ENCODE assay signal across 8 cellular contexts in the genomic region with DNA sequence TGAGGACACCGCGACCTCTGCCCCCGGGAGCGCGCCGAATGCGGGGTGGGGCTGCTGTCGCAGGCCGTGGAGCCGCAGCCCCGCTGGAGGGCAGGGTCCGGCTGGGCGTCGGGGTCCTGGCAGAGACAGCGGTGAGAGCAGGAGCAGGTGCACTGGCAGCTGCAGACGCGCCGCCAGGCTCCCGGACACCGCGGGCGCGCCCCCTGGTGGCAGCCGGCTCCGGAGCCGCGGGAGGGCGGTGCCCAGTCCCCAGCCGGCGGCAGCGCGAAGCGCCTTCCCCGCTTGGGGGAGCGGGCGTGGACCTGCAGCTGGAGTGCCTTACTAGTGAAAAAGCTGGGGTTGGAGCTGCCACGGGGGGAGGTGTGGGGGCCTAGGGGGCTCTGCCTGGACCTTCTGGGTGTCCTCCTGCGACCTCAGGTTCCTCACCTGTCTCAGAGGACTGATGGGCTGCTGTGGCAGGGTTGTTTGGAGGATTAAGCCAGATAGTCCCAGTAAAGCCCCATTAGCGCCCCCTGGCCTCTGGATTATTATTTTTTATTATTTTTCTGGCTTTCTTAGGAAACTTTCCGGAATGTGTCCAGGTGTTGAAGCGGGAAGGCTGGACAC.
DNase-seq lines count a peak whose midpoint lies in the region; ATAC-seq and TF ChIP-seq lines count a peak whose summit lies in the region.
"Not testable (repeated sequence)": the region's sequence is repeated elsewhere in the genome, so short reads cannot be mapped to it uniquely, and the experiment has no call there.

No MANE protein-coding gene starts in this region.

- intact Hi-C loops in IMR-90 (cut with micrococcal nuclease), result loop anchor here (1.0 to 5.0 kb wide), 4 partner anchors 128 to 650 kb away; partner anchors contain the start of gene MZT2A

- 2% methylated on average over 15 of the region's 41 CpGs; no CpG with 5 or more reads in 1 of the 2 experiments for WGBS in IMR-90 (ENCODE audit: extremely low coverage in 2 of 2, insufficient read length in 1 of 2), 2 experiments

- H4K20me1 ChIP-seq in IMR-90 (ENCODE audit: insufficient read depth, low read length); osteoblast (ENCODE audit: insufficient read depth, low read length): not testable (repeated sequence)

- not testable (repeated sequence) for H3K23ac ChIP-seq in IMR-90 (ENCODE audit: low read depth, low read length)

- not testable (repeated sequence) for H2AK9ac ChIP-seq in IMR-90 (replicated peaks; ENCODE audit: low read depth, low read length, poor library complexity)

- not testable (repeated sequence) for H3K56ac ChIP-seq in IMR-90 (ENCODE audit: extremely low read depth, insufficient read depth, low read length)

- H3K9me3 Mint-ChIP-seq in activated naive CD4-positive, alpha-beta T cell treated with anti-CD3 and anti-CD28 coated beads, Interleukin-2, amount 50 U/mL, for 72 hours, result not testable (repeated sequence)

- not testable (repeated sequence) for H2AFZ ChIP-seq in IMR-90 (replicated peaks; ENCODE audit: low read length, poor library complexity)
- H2AFZ ChIP-seq in osteoblast (ENCODE audit: low read length), result peak overlapping the region; percentile 72

- peak; percentile 57 for TF ChIP-seq RAD21 in IMR-90 (IDR thresholded peaks at IDR 0.05; ENCODE audit: low read length)

- H3K18ac ChIP-seq in IMR-90 (ENCODE audit: low read depth, low read length), result not testable (repeated sequence)

- ATAC-seq in GM21825 (IDR thresholded peaks at IDR 0.05; ENCODE audit: unreplicated experiment), result peak; percentile 93
- peak; percentile 95 for ATAC-seq in IMR-90 (ENCODE audit: low read depth)
- peak; percentile 90 to 97 for ATAC-seq in activated naive CD4-positive, alpha-beta T cell treated with anti-CD3 and anti-CD28 coated beads, Interleukin-2, amount 50 U/mL, for 72 hours

- in situ Hi-C loops in IMR-90 (cut with MboI; ENCODE audit: low sequenced_read_pairs), result loop anchor here (25.0 kb wide), 1 partner anchor 390 kb away; no protein-coding TSS in a partner anchor

- not testable (repeated sequence) for H3K4me1 ChIP-seq in IMR-90 (ENCODE audit: control insufficient read depth, insufficient read depth, low read length); osteoblast (ENCODE audit: insufficient read depth, low read length); stomach smooth muscle (ENCODE audit: control insufficient read depth, insufficient read depth, low read length)

- H3K79me1 ChIP-seq in IMR-90 (ENCODE audit: low read depth in 1 of 2, low read length in 2 of 2), result not testable (repeated sequence)

- H3K27me3 ChIP-seq in IMR-90 (ENCODE audit: control insufficient read depth, insufficient read depth, low read length); osteoblast (ENCODE audit: insufficient read depth, low read length); stomach smooth muscle (ENCODE audit: control insufficient read depth in 1 of 2, insufficient read depth in 2 of 2, low read length in 2 of 2): not testable (repeated sequence)

- not testable (repeated sequence) for H4K5ac ChIP-seq in IMR-90 (ENCODE audit: low read depth, low read length)

- H3K27ac ChIP-seq in IMR-90 (ENCODE audit: insufficient read depth, low read length); osteoblast (ENCODE audit: low read depth, low read length); stomach smooth muscle (ENCODE audit: low read length): not testable (repeated sequence)

- not testable (repeated sequence) for H3K9ac ChIP-seq in IMR-90 (ENCODE audit: low read depth, low read length); stomach smooth muscle (ENCODE audit: low read length in 2 of 2)

- POLR2A ChIA-PET in IMR-90 (lab: Charles Lee; ENCODE audit: unreplicated experiment), result not testable (repeated sequence)

- not testable (repeated sequence) for H4K8ac ChIP-seq in IMR-90 (ENCODE audit: low read depth in 2 of 2, low read length in 2 of 2)

- H2BK15ac ChIP-seq in IMR-90 (ENCODE audit: low read depth, low read length), result not testable (repeated sequence)

- not testable (repeated sequence) for H3K9me1 ChIP-seq in IMR-90 (ENCODE audit: insufficient read depth, low read length)

- H3K36me3 Mint-ChIP-seq in activated naive CD4-positive, alpha-beta T cell treated with anti-CD3 and anti-CD28 coated beads, Interleukin-2, amount 50 U/mL, for 72 hours, result not testable (repeated sequence)

- peak overlapping the region; percentile 70; the same call in 1 of the 2 replicates for H3K4me2 ChIP-seq in IMR-90 (ENCODE audit: low read depth, low read length)
- H3K4me2 ChIP-seq in osteoblast (ENCODE audit: insufficient read depth, low read length), result peak overlapping the region; percentile 67

- H2BK5ac ChIP-seq in IMR-90 (ENCODE audit: low read depth, low read length, poor library complexity, severe bottlenecking), result not testable (repeated sequence)

- dilution Hi-C loops in IMR-90 (cut with HindIII; ENCODE audit: low sequenced_read_pairs, unreplicated experiment), result not testable (repeated sequence)

- BruUV-seq in IMR-90 (replicated peaks; lab: Mats Ljungman, UMichigan), result not testable (repeated sequence)

- not testable (repeated sequence) for H3K36me3 ChIP-seq in IMR-90 (ENCODE audit: control insufficient read depth, insufficient read depth, low read length); osteoblast (ENCODE audit: insufficient read depth, low read length); stomach smooth muscle (ENCODE audit: control insufficient read depth in 2 of 2, insufficient read depth in 2 of 2, low read length in 2 of 2)

- not testable (repeated sequence) for TF ChIP-seq POLR2A in IMR-90 (IDR thresholded peaks at IDR 0.05; ENCODE audit: low read depth, low read length)

- not testable (repeated sequence) for H2BK120ac ChIP-seq in IMR-90 (ENCODE audit: low read depth, low read length)

- not testable (repeated sequence) for H3K79me2 ChIP-seq in osteoblast (ENCODE audit: insufficient read depth, low read length)

- not testable (repeated sequence) for H2BK20ac ChIP-seq in IMR-90 (ENCODE audit: low read depth, low read length)

- TF ChIP-seq CTCF in IMR-90 (conservative IDR thresholded peaks at IDR 0.05; ENCODE audit: low read depth, low read length) (peak; percentile 71), osteoblast (IDR thresholded peaks at IDR 0.05; ENCODE audit: extremely low read depth, low read depth, low read length) (peak; percentile 45)

- H4K91ac ChIP-seq in IMR-90 (ENCODE audit: insufficient read depth, low read depth, low read length), result not testable (repeated sequence)

- not testable (repeated sequence) for H3K9me3 ChIP-seq in IMR-90 (ENCODE audit: control insufficient read depth, insufficient read depth, low read length); osteoblast (ENCODE audit: low read depth, low read length); stomach smooth muscle (ENCODE audit: control insufficient read depth in 2 of 2, low read length in 2 of 2)

- not testable (repeated sequence) for H3K14ac ChIP-seq in IMR-90 (replicated peaks; ENCODE audit: low read depth, low read length)

- DNase-seq in EL (peak; percentile 61), IMR-90 (peak; percentile 38), SKM-1 treated with dmso at 0.1 percent for 144 hours (lab: John Stamatoyannopoulos, UW; ENCODE audit: unreplicated experiment) (peak; percentile 43), globus pallidus (ENCODE audit: low spot score) (peak; percentile 17), osteoblast (ENCODE audit: insufficient read length, low spot score, missing footprints) (peak; percentile 92)
- DNase-seq in activated naive CD4-positive, alpha-beta T cell treated with anti-CD3 and anti-CD28 coated beads, Interleukin-2, amount 50 U/mL, for 72 hours (ENCODE audit: low spot score in 2 of 2), result peak; percentile 79 to 89

- CTCF ChIA-PET in IMR-90 (lab: Yijun Ruan, JAX), result interaction anchor here (1.0 to 1.6 kb wide), 5 partner anchors 120 to 636 kb away, joined by 3 to 6 read pairs (median 4); no protein-coding TSS in a partner anchor

- not testable (repeated sequence) for H3K4ac ChIP-seq in IMR-90 (ENCODE audit: low read depth, low read length)

- H3K4me3 ChIP-seq in IMR-90 (ENCODE audit: insufficient read depth, low read depth, low read length) (peak overlapping the region; percentile 25), osteoblast (ENCODE audit: insufficient read depth, low read length) (peak overlapping the region; percentile 58), stomach smooth muscle (ENCODE audit: low read length in 2 of 2) (peak overlapping the region; percentile 63 to 67)

- H3K27ac Mint-ChIP-seq in activated naive CD4-positive, alpha-beta T cell treated with anti-CD3 and anti-CD28 coated beads, Interleukin-2, amount 50 U/mL, for 72 hours, result not testable (repeated sequence)

- not testable (repeated sequence) for H2AK5ac ChIP-seq in IMR-90 (ENCODE audit: low read depth, low read length)

TF ChIP-seq in IMR-90, 13 proteins besides CTCF, POLR2A, EP300 and RAD21:
- TF ChIP-seq SMC3 (IDR thresholded peaks at IDR 0.05; ENCODE audit: low read depth, low read length), result peak; percentile 55
- peak; percentile 15 for TF ChIP-seq RCOR1 (IDR thresholded peaks at IDR 0.05; ENCODE audit: insufficient replicate concordance, low read length)
TF ChIP-seq in IMR-90: peak in this region for 2; not testable (repeated sequence) for 11.

Comparison
In these comparisons a context has a peak if more than half of its experiments do, and no peak if none do; other contexts are left out.
1. DNase-seq: peak in every context shown above with its lines; median percentile 92 in osteoblast; 84 in activated naive CD4-positive, alpha-beta T cell treated with anti-CD3 and anti-CD28 coated beads, Interleukin-2, amount 50 U/mL, for 72 hours; 61 in EL; 43 in SKM-1 treated with dmso at 0.1 percent for 144 hours; 38 in IMR-90; 17 in globus pallidus.